13 cellular contexts compared by ENCODE assay signal in the genomic region with DNA sequence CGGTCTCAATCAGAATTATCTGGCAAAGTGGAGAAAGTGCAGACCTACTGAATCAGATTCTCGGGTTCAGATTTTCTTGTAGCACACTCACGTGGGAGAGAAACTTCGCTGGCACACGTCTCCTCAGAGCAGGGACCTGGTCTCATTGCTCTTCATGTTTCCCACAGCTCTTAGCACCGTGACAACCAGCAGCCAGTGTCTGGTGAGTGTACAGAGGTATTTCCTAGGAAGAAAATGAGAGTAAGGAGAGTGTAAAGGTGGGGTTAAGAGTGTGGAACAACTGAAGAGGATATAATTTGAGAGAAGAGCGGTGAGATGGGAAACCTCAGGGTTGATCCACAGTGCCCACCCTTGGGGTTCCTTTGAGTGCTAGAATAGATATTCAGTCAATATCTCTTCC.
DNase-seq lines count a peak whose midpoint lies in the region; ATAC-seq, FAIRE-seq and TF ChIP-seq lines count a peak whose summit lies in the region.
"Had no signal": no experiment of that assay in that cellular context is flagged by ENCODE, and none has a peak within 500 bp of the region (broad histone marks: within the 10 kb centered on the region; RNA-seq: fewer than 3 reads in every experiment).

No MANE protein-coding gene starts in this region.

- in situ Hi-C loops in Panc1 (cut with HindIII; ENCODE audit: low pct_unique_long_range_greater_than_20kb, low sequenced_read_pairs) = no loop called here

- intact Hi-C loops in Panc1 (cut with micrococcal nuclease; ENCODE audit: unreplicated experiment) (no loop called here), pancreas (cut with DNase I) (no loop called here)

- no peaks in the 10 kb centered on the region for H4K20me1 ChIP-seq in BLaER1 treated with 17β-estradiol and CSF1 and Interleukin-3, amounts not matched to agents 10 nM and 100 nM

- FAIRE-seq in pancreas (lab: Jason Lieb, UNC) = no peak
- FAIRE-seq: GM12878, K562 had no signal

- peaks cover 10 to 79% (median 24%) of the 10 kb centered on the region in 10 experiments for H3K4me1 ChIP-seq in BLaER1 treated with 17β-estradiol and CSF1 and Interleukin-3, amounts not matched to agents 10 nM and 100 nM
- H3K4me1 ChIP-seq in Panc1 (ENCODE audit: control insufficient read depth, insufficient read depth, low read length) = peaks cover 18% of the 10 kb centered on the region
- H3K4me1 ChIP-seq in endocrine pancreas (ENCODE audit: control insufficient read depth, insufficient read depth, low read length) = no peaks in the 10 kb centered on the region
- H3K4me1 ChIP-seq in pancreas = peaks cover 0 to 10% (median 9%) of the 10 kb centered on the region in 3 donors

- no peaks in the 10 kb centered on the region for H3K9me3 ChIP-seq in BLaER1 treated with 17β-estradiol and CSF1 and Interleukin-3, amounts not matched to agents 10 nM and 100 nM (replicated peaks in 1 of 11)
- no peaks in the 10 kb centered on the region for H3K9me3 ChIP-seq in Panc1 (ENCODE audit: control insufficient read depth, insufficient read depth, low read depth, low read length)
- no peaks in the 10 kb centered on the region for H3K9me3 ChIP-seq in endocrine pancreas (ENCODE audit: control insufficient read depth, low read length)
- no peaks in the 10 kb centered on the region for H3K9me3 ChIP-seq in pancreas
- no peaks in the 10 kb centered on the region for H3K9me3 ChIP-seq in WERI-Rb-1 (ENCODE audit: severe bottlenecking)

- TF ChIP-seq CTCF in Panc1 (IDR thresholded peaks at IDR 0.05) = no peak
- no peak for TF ChIP-seq CTCF in pancreas (IDR thresholded peaks at IDR 0.05)
- no peak for TF ChIP-seq CTCF in WERI-Rb-1 (IDR thresholded peaks at IDR 0.05; ENCODE audit: low read depth, low read length)

- peak overlapping the region in 8 of 11 experiments; percentile 18 to 89 (median 67); a peak in 14 of 22 replicates for H3K4me2 ChIP-seq in BLaER1 treated with 17β-estradiol and CSF1 and Interleukin-3, amounts not matched to agents 10 nM and 100 nM

- DNase-seq in Panc1 (ENCODE audit: low read depth, low spot score) (no peak), pancreas (no peak), WERI-Rb-1 (no peak), NCI-H1694 treated with DMSO at 0.1 percent for 48 hours (lab: John Stamatoyannopoulos, UW) (no peak)
- no peak for DNase-seq in effector CD4-positive, alpha-beta T cell
- DNase-seq: anterior cingulate cortex, left colon had no signal

- WGBS in pancreas, 2 donors = 63 to 71% methylated on average over 7 of the region's 7 CpGs

- CTCF ChIA-PET in Panc1 (lab: Charles Lee) = no interaction called here

- H3K27me3 ChIP-seq in BLaER1 treated with 17β-estradiol and CSF1 and Interleukin-3, amounts not matched to agents 10 nM and 100 nM = no peaks in the 10 kb centered on the region
- H3K27me3 ChIP-seq in Panc1 (ENCODE audit: control insufficient read depth, insufficient read depth, low read length) (no peaks in the 10 kb centered on the region), endocrine pancreas (ENCODE audit: control insufficient read depth, insufficient read depth, low read length) (no peaks in the 10 kb centered on the region), pancreas (no peaks in the 10 kb centered on the region), WERI-Rb-1 (ENCODE audit: insufficient read depth, low read depth, severe bottlenecking) (no peaks in the 10 kb centered on the region)

- POLR2A ChIA-PET in Panc1 (lab: Charles Lee) = no interaction called here

- H3K27ac ChIP-seq in BLaER1 treated with 17β-estradiol and CSF1 and Interleukin-3, amounts not matched to agents 10 nM and 100 nM = peak overlapping the region in 3 of 11 experiments; percentile 59 to 72 (median 71); a peak in 7 of 22 replicates
- peak overlapping the region; percentile 100 for H3K27ac ChIP-seq in Panc1 (ENCODE audit: low read length)
- peak overlapping the region in 3 of 4 donors; percentile 14 to 52 (median 51) for H3K27ac ChIP-seq in pancreas
- no peak overlapping the region for H3K27ac ChIP-seq in WERI-Rb-1

- no peaks in the 10 kb centered on the region for H3K36me3 ChIP-seq in BLaER1 treated with 17β-estradiol and CSF1 and Interleukin-3, amounts not matched to agents 10 nM and 100 nM
- H3K36me3 ChIP-seq in Panc1 (ENCODE audit: control insufficient read depth, insufficient read depth, low read length) = no peaks in the 10 kb centered on the region
- H3K36me3 ChIP-seq in endocrine pancreas (ENCODE audit: control insufficient read depth, insufficient read depth, low read length) = no peaks in the 10 kb centered on the region
- no peaks in the 10 kb centered on the region for H3K36me3 ChIP-seq in pancreas
- H3K36me3 ChIP-seq in WERI-Rb-1 = no peaks in the 10 kb centered on the region

- BruUV-seq in Panc1 (replicated peaks; lab: Mats Ljungman, UMichigan) = no TSS peak

- ATAC-seq in Panc1 (peak; percentile 52; the same call in 1 of the 2 replicates), pancreas (peak in 3 of 4 donors; percentile 14 to 27 (median 15)), GM21786 (IDR thresholded peaks at IDR 0.05; ENCODE audit: unreplicated experiment) (no peak)
- ATAC-seq: activated CD4-positive, CD25-positive, alpha-beta regulatory T cell treated with anti-CD3 and anti-CD28 coated beads, Interleukin-2, amount 50 U/mL, for 24 hours; GM12878; K562; left colon had no signal

- H3K9ac ChIP-seq in BLaER1 treated with 17β-estradiol and CSF1 and Interleukin-3, amounts not matched to agents 10 nM and 100 nM = peak overlapping the region in 2 of 11 experiments; percentile 30 to 56; a peak in 3 of 22 replicates
- no peak overlapping the region for H3K9ac ChIP-seq in endocrine pancreas (ENCODE audit: control insufficient read depth, insufficient read depth, low read length)

- no peak overlapping the region for H3K4me3 ChIP-seq in BLaER1 treated with 17β-estradiol and CSF1 and Interleukin-3, amounts not matched to agents 10 nM and 100 nM
- H3K4me3 ChIP-seq in Panc1 (ENCODE audit: low read depth in 2 of 2, low read length in 2 of 2) (no peak overlapping the region), endocrine pancreas (ENCODE audit: control insufficient read depth, insufficient read depth, low read length) (peak overlapping the region; percentile 62), pancreas (peak overlapping the region in 1 of 4 donors; percentile 6), WERI-Rb-1 (ENCODE audit: low read depth, low read length) (no peak overlapping the region)
- H3K4me3 ChIP-seq: GM12878, K562 had no signal
